In the genomic region with DNA sequence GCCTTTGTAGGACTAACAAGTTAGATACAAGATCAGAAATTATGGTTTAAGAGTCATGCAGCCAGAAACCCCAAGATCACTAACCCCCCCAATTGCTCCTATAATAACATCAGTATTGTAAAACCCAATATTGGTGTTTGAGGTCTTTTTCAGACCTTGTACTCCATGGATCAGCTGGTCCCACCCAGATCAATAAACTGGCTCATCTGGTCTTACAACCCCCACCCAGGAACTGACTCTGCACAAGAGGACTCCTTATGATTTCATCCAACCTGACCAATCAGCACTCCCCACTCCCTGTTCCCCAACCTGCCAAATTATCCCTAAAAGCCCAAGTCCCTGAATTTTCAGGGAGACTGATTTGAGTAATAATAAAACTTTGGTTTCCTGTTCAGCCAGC, we compare ENCODE assay signal across 1 cellular context.
TF ChIP-seq lines count a peak whose summit lies in the region.

No MANE protein-coding gene starts in this region.

TF ChIP-seq in HepG2, 621 proteins besides CTCF, POLR2A, EP300 and RAD21:
- TF ChIP-seq, protein P1, sequence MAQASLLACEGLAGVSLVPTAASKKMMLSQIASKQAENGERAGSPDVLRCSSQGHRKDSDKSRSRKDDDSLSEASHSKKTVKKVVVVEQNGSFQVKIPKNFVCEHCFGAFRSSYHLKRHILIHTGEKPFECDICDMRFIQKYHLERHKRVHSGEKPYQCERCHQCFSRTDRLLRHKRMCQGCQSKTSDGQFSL (CRISPR knock-in tag; IDR thresholded peaks at IDR 0.05): no peak
- TF ChIP-seq EZH2 (conservative IDR thresholded peaks at IDR 0.05; ENCODE audit: low read depth, low read length): no peak
- no peak for TF ChIP-seq ZNF670 (CRISPR knock-in tag; IDR thresholded peaks at IDR 0.05; ENCODE audit: borderline replicate concordance)
- no peak for TF ChIP-seq NR2F1 (CRISPR knock-in tag; IDR thresholded peaks at IDR 0.05)
- TF ChIP-seq, protein P2, sequence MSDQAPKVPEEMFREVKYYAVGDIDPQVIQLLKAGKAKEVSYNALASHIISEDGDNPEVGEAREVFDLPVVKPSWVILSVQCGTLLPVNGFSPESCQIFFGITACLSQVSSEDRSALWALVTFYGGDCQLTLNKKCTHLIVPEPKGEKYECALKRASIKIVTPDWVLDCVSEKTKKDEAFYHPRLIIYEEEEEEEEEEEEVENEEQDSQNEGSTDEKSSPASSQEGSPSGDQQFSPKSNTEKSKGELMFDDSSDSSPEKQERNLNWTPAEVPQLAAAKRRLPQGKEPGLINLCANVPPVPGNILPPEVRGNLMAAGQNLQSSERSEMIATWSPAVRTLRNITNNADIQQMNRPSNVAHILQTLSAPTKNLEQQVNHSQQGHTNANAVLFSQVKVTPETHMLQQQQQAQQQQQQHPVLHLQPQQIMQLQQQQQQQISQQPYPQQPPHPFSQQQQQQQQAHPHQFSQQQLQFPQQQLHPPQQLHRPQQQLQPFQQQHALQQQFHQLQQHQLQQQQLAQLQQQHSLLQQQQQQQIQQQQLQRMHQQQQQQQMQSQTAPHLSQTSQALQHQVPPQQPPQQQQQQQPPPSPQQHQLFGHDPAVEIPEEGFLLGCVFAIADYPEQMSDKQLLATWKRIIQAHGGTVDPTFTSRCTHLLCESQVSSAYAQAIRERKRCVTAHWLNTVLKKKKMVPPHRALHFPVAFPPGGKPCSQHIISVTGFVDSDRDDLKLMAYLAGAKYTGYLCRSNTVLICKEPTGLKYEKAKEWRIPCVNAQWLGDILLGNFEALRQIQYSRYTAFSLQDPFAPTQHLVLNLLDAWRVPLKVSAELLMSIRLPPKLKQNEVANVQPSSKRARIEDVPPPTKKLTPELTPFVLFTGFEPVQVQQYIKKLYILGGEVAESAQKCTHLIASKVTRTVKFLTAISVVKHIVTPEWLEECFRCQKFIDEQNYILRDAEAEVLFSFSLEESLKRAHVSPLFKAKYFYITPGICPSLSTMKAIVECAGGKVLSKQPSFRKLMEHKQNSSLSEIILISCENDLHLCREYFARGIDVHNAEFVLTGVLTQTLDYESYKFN (CRISPR knock-in tag; conservative IDR thresholded peaks at IDR 0.05): peak; percentile 34; the same call in 1 of the 2 replicates
- no peak for TF ChIP-seq ZNF460 (CRISPR knock-in tag; IDR thresholded peaks at IDR 0.05; ENCODE audit: borderline replicate concordance)
- TF ChIP-seq ZNF343 (CRISPR knock-in tag; IDR thresholded peaks at IDR 0.05): no peak
- no peak for TF ChIP-seq SIX4 (CRISPR knock-in tag; IDR thresholded peaks at IDR 0.05)
- no peak for TF ChIP-seq ZNF251 (CRISPR knock-in tag; IDR thresholded peaks at IDR 0.05)
- TF ChIP-seq RBFOX2 (IDR thresholded peaks at IDR 0.05; ENCODE audit: low read depth, low read length): no peak
- TF ChIP-seq RCOR2 (CRISPR knock-in tag; IDR thresholded peaks at IDR 0.05): no peak
- TF ChIP-seq BRCA1 (CRISPR knock-in tag; IDR thresholded peaks at IDR 0.05): no peak
- TF ChIP-seq TCF7L2 (IDR thresholded peaks at IDR 0.05; ENCODE audit: low read depth, low read length): no peak
- TF ChIP-seq ZFYVE20 (CRISPR knock-in tag; IDR thresholded peaks at IDR 0.05; ENCODE audit: borderline replicate concordance, low read depth): no peak
- TF ChIP-seq, protein P3, sequence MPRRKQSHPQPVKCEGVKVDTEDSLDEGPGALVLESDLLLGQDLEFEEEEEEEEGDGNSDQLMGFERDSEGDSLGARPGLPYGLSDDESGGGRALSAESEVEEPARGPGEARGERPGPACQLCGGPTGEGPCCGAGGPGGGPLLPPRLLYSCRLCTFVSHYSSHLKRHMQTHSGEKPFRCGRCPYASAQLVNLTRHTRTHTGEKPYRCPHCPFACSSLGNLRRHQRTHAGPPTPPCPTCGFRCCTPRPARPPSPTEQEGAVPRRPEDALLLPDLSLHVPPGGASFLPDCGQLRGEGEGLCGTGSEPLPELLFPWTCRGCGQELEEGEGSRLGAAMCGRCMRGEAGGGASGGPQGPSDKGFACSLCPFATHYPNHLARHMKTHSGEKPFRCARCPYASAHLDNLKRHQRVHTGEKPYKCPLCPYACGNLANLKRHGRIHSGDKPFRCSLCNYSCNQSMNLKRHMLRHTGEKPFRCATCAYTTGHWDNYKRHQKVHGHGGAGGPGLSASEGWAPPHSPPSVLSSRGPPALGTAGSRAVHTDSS (CRISPR knock-in tag; conservative IDR thresholded peaks at IDR 0.05): no peak
- no peak for TF ChIP-seq HOXA3 (CRISPR knock-in tag; IDR thresholded peaks at IDR 0.05)
- TF ChIP-seq RXRA (CRISPR knock-in tag; IDR thresholded peaks at IDR 0.05): no peak
- no peak for TF ChIP-seq PHB2 (IDR thresholded peaks at IDR 0.05; ENCODE audit: partially characterized antibody)
- TF ChIP-seq HIVEP1 (CRISPR knock-in tag; IDR thresholded peaks at IDR 0.05): no peak
- no peak for TF ChIP-seq ZSCAN31 (CRISPR knock-in tag; IDR thresholded peaks at IDR 0.05; ENCODE audit: low read depth)
- no peak for TF ChIP-seq ZNF746 (CRISPR knock-in tag; IDR thresholded peaks at IDR 0.05)
- no peak for TF ChIP-seq KDM5A (IDR thresholded peaks at IDR 0.05; ENCODE audit: borderline replicate concordance, low read length)
- TF ChIP-seq, protein P4, sequence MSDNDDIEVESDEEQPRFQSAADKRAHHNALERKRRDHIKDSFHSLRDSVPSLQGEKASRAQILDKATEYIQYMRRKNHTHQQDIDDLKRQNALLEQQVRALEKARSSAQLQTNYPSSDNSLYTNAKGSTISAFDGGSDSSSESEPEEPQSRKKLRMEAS (IDR thresholded peaks at IDR 0.05): no peak
- no peak for TF ChIP-seq ZNF3 (CRISPR knock-in tag; IDR thresholded peaks at IDR 0.05)
- TF ChIP-seq ONECUT2 (CRISPR knock-in tag; IDR thresholded peaks at IDR 0.05): peak; percentile 72; the same call in 1 of the 2 replicates
- TF ChIP-seq, protein P5, sequence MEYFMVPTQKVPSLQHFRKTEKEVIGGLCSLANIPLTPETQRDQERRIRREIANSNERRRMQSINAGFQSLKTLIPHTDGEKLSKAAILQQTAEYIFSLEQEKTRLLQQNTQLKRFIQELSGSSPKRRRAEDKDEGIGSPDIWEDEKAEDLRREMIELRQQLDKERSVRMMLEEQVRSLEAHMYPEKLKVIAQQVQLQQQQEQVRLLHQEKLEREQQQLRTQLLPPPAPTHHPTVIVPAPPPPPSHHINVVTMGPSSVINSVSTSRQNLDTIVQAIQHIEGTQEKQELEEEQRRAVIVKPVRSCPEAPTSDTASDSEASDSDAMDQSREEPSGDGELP (IDR thresholded peaks at IDR 0.05; ENCODE audit: borderline replicate concordance, low read depth): peak; percentile 43
- TF ChIP-seq EED (CRISPR knock-in tag; IDR thresholded peaks at IDR 0.05): no peak
- TF ChIP-seq SALL2 (CRISPR knock-in tag; IDR thresholded peaks at IDR 0.05): no peak
- no peak for TF ChIP-seq TBX3 (IDR thresholded peaks at IDR 0.05; ENCODE audit: borderline replicate concordance)
- 0 out of 2 replicates have a peak, but pooled peaks have one; percentile 8 for TF ChIP-seq HNF4A (CRISPR knock-in tag; IDR thresholded peaks at IDR 0.05)
- TF ChIP-seq ZNF484 (CRISPR knock-in tag; IDR thresholded peaks at IDR 0.05; ENCODE audit: borderline replicate concordance, low read depth): no peak
